Comparison of ENCODE assay signal across 11 cellular contexts in the genomic region with DNA sequence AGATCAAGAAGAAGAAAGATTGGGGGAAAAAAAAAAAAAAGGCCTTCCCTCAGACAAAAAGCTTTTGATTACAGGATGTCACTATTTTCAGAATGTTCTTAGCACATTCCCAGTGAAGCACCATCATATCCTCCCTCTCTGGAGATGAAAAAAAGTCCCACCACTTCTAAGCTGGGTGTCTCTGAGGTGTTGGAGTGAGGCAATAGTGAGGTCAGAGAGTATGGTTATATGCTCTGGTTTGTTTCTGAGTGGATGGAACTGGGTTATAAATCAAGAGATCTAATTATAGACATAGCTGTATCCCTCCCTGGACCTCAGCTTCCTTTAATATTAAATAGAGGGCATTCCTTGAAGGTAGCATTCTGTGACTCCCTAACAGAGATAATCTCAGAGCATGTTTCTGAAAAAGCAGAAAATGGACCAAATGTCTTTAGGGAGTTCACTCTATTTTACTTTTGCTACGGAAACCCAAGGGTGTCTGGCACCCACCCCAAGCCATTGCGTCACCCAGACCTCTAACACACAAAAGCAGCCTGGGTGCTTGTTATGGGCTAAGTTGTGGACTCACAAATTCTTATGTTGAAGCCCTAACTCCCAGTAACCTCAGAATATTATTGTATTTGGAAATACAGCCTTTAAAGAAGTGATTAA.
DNase-seq lines count a peak whose midpoint lies in the region; TF ChIP-seq lines count a peak whose summit lies in the region.
"Had no signal": no experiment of that assay in that cellular context is flagged by ENCODE, and none has a peak within 500 bp of the region (broad histone marks: within the 10 kb centered on the region; RNA-seq: fewer than 3 reads in every experiment).

No MANE protein-coding gene starts in this region.

- no peaks in the 10 kb centered on the region for H3K9me3 Mint-ChIP-seq in nephron
- H3K9me3 Mint-ChIP-seq: activated naive CD4-positive, alpha-beta T cell treated with anti-CD3 and anti-CD28 coated beads, Interleukin-2, amount 50 U/mL, for 24 hours had no signal

- peaks cover 9% of the 10 kb centered on the region for H3K36me3 Mint-ChIP-seq in nephron (ENCODE audit: low read depth)

- peak overlapping the region; percentile 54 to 92 (median 78) for H3K27ac Mint-ChIP-seq in nephron
- H3K27ac Mint-ChIP-seq: activated naive CD4-positive, alpha-beta T cell treated with anti-CD3 and anti-CD28 coated beads, Interleukin-2, amount 50 U/mL, for 24 hours had no signal

- DNase-seq in EL (peak; percentile 76), M059J (ENCODE audit: low read depth) (peak; percentile 58), dermis blood vessel endothelial cell (peak; percentile 34), anterior cingulate cortex (lab: John Stamatoyannopoulos, UW) (no peak), NCI-H526 treated with DMSO at 0.1 percent for 48 hours (lab: John Stamatoyannopoulos, UW) (no peak), KBM-7 (no peak), KG1 (lab: John Stamatoyannopoulos, UW) (no peak)
- DNase-seq: kidney, NCI-H1048 had no signal

- H3K27me3 Mint-ChIP-seq in nephron (ENCODE audit: low read depth): no peaks in the 10 kb centered on the region
- H3K27me3 Mint-ChIP-seq: activated naive CD4-positive, alpha-beta T cell treated with anti-CD3 and anti-CD28 coated beads, Interleukin-2, amount 50 U/mL, for 24 hours had no signal

- in situ Hi-C loops in KBM-7 (cut with MboI; ENCODE audit: low pct_unique_long_range_greater_than_20kb, low sequenced_read_pairs): no loop called here

- no peak overlapping the region for H3K4me3 Mint-ChIP-seq in nephron
- H3K4me3 Mint-ChIP-seq: activated naive CD4-positive, alpha-beta T cell treated with anti-CD3 and anti-CD28 coated beads, Interleukin-2, amount 50 U/mL, for 24 hours had no signal

- no peak for TF ChIP-seq CTCF in nephron (IDR thresholded peaks at IDR 0.05; ENCODE audit: unreplicated experiment in 3 of 3)

- H3K4me1 Mint-ChIP-seq in nephron: peaks cover 67% of the 10 kb centered on the region

Comparison
In these comparisons a context has a peak if more than half of its experiments do, and no peak if none do; other contexts are left out.
1. DNase-seq: peak in EL (single experiment), M059J (single experiment) and dermis blood vessel endothelial cell (single experiment); none in anterior cingulate cortex (0 of 58), NCI-H526 treated with DMSO at 0.1 percent for 48 hours (single experiment), KBM-7 (single experiment) and KG1 (single experiment).